9 cellular contexts compared by ENCODE assay signal in the genomic region with DNA sequence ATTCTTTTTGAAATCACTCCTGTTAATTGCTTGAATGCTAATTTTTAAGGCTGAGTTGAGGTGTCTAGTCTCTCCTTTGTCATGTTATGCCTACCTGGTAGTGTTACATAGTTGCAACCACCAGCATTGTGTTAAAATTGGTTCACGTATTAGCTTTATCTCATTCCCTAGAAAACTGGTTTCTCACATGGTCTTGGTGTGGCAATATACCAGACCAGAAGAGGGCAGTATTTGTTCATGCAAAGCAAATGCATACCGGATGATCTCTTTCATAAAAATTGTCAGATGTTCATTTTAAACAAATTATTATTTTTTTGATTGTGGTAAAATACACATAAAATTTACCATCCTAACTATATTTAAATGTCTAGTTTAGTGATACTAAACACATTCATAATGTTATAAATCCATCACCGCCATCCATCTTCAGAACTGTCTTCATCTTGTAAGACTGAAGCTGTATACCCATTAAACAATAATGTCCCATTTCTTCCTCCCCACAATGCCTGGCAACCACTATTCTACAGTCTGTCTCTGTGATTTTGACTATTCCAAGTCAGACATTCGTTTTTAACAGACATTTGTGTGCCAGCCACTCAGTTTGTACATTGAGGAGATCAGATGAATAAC.
DNase-seq lines count a peak whose midpoint lies in the region; ATAC-seq and TF ChIP-seq lines count a peak whose summit lies in the region.
"Had no signal": no experiment of that assay in that cellular context is flagged by ENCODE, and none has a peak within 500 bp of the region (broad histone marks: within the 10 kb centered on the region; RNA-seq: fewer than 3 reads in every experiment).

No MANE protein-coding gene starts in this region.

- H2AFZ ChIP-seq in Loucy (ENCODE audit: low read length) (no peak overlapping the region), trophoblast cell (ENCODE audit: insufficient read depth, low read length, poor library complexity) (no peak overlapping the region)

- H3K4me3 ChIP-seq in Loucy (ENCODE audit: low read length, poor library complexity, severe bottlenecking), result no peak overlapping the region
- no peak overlapping the region for H3K4me3 ChIP-seq in trophoblast cell (ENCODE audit: low read depth, low read length)

- no peaks in the 10 kb centered on the region for H3K79me1 ChIP-seq in trophoblast cell (ENCODE audit: low read length)

- H4K91ac ChIP-seq in trophoblast cell (ENCODE audit: low read depth, low read length), result no peak overlapping the region

- H3K9me2 ChIP-seq in Loucy (replicated peaks; ENCODE audit: low read depth, low read length), result no peaks in the 10 kb centered on the region

- peaks cover 17% of the 10 kb centered on the region; the same call in 1 of the 2 replicates for H3K36me3 ChIP-seq in Loucy (ENCODE audit: insufficient read depth, low read length)
- peaks cover 3 to 4% of the 10 kb centered on the region in 2 experiments for H3K36me3 ChIP-seq in trophoblast cell (ENCODE audit: control insufficient read depth in 1 of 2, insufficient read depth in 2 of 2, low read length in 2 of 2)

- peak; percentile 87 for TF ChIP-seq CTCF in Loucy (conservative IDR thresholded peaks at IDR 0.05; ENCODE audit: low read length)

- H3K9me3 Mint-ChIP-seq in activated CD4-positive, alpha-beta T cell treated with anti-CD3 and anti-CD28 coated beads, Interleukin-2, amount 10 ng/mL, durations not matched to agents 24 days and 14 days, result no peaks in the 10 kb centered on the region
- H3K9me3 Mint-ChIP-seq: central memory CD8-positive, alpha-beta T cell had no signal

- no peak overlapping the region for H3K18ac ChIP-seq in trophoblast cell (ENCODE audit: low read length)

- H3K23ac ChIP-seq in trophoblast cell (ENCODE audit: low read length), result no peak overlapping the region

- H2BK12ac ChIP-seq in trophoblast cell (ENCODE audit: low read length), result no peak overlapping the region

- H2BK5ac ChIP-seq in trophoblast cell (ENCODE audit: low read depth, low read length, poor library complexity), result no peak overlapping the region

- H3K4me2 ChIP-seq in Loucy (ENCODE audit: low read depth, low read length, poor library complexity, severe bottlenecking) (no peak overlapping the region), trophoblast cell (ENCODE audit: low read length) (no peak overlapping the region)

- intact Hi-C loops in activated CD4-positive, alpha-beta T cell treated with anti-CD3 and anti-CD28 coated beads, Interleukin-2, amount 10 ng/mL, durations not matched to agents 24 days and 14 days (cut with micrococcal nuclease), result loop anchor here (1.0 to 10.0 kb wide), 2 partner anchors 91 to 147 kb away; no protein-coding TSS in a partner anchor

- H4K12ac ChIP-seq in trophoblast cell (ENCODE audit: low read depth, low read length), result no peak overlapping the region

- H3K4ac ChIP-seq in trophoblast cell (ENCODE audit: low read depth, low read length), result no peak overlapping the region

- peaks cover 4% of the 10 kb centered on the region for H3K36me3 Mint-ChIP-seq in activated CD4-positive, alpha-beta T cell treated with anti-CD3 and anti-CD28 coated beads, Interleukin-2, amount 10 ng/mL, durations not matched to agents 24 days and 14 days (ENCODE audit: low read depth)

- no peaks in the 10 kb centered on the region for H3K4me1 Mint-ChIP-seq in activated CD4-positive, alpha-beta T cell treated with anti-CD3 and anti-CD28 coated beads, Interleukin-2, amount 10 ng/mL, durations not matched to agents 24 days and 14 days
- H3K4me1 Mint-ChIP-seq: central memory CD8-positive, alpha-beta T cell had no signal

- H4K8ac ChIP-seq in trophoblast cell (ENCODE audit: low read depth, low read length), result no peak overlapping the region

- no peak for ATAC-seq in HG03342 (IDR thresholded peaks at IDR 0.05; ENCODE audit: unreplicated experiment)

- WGBS in trophoblast cell (ENCODE audit: extremely low coverage, insufficient coverage, insufficient read length), result no CpG with 5 or more reads among the region's 4 CpGs

- H4K20me1 ChIP-seq in Loucy (ENCODE audit: insufficient read depth, low read length, poor library complexity, severe bottlenecking), result no peaks in the 10 kb centered on the region

- H3K9me3 ChIP-seq in Loucy (ENCODE audit: insufficient read depth, low read depth, low read length) (no peaks in the 10 kb centered on the region), trophoblast cell (ENCODE audit: insufficient read depth, low read depth, low read length) (no peaks in the 10 kb centered on the region)

- H3K9ac ChIP-seq in Loucy (ENCODE audit: low read depth, low read length, poor library complexity, severe bottlenecking) (no peak overlapping the region), trophoblast cell (ENCODE audit: low read length) (no peak overlapping the region)

- peak; percentile 76 for DNase-seq in activated CD4-positive, alpha-beta T cell treated with anti-CD3 and anti-CD28 coated beads, Interleukin-2, amount 10 ng/mL, durations not matched to agents 24 days and 14 days
- no peak for DNase-seq in activated CD4-positive, alpha-beta T cell treated with anti-CD3 and anti-CD28 coated beads, Interleukin-2, amount 50 U/mL, for 1 hour
- DNase-seq in SK-N-DZ (ENCODE audit: low spot score) (peak; percentile 40), fibroblast of peridontal ligament (ENCODE audit: extremely low read depth) (peak; percentile 77), trophoblast cell (peak; percentile 27 to 90)
- DNase-seq in activated CD4-positive, CD25-positive, alpha-beta regulatory T cell (lab: John Stamatoyannopoulos, UW), result no peak

- H3K27me3 ChIP-seq in Loucy (ENCODE audit: insufficient read depth, low read length, poor library complexity, severe bottlenecking) (no peaks in the 10 kb centered on the region), trophoblast cell (ENCODE audit: insufficient read depth, low read length) (no peaks in the 10 kb centered on the region)

- H3F3A ChIP-seq in Loucy (ENCODE audit: low read depth), result no peaks in the 10 kb centered on the region

- no peaks in the 10 kb centered on the region for H3K27me3 Mint-ChIP-seq in activated CD4-positive, alpha-beta T cell treated with anti-CD3 and anti-CD28 coated beads, Interleukin-2, amount 10 ng/mL, durations not matched to agents 24 days and 14 days
- H3K27me3 Mint-ChIP-seq: central memory CD8-positive, alpha-beta T cell had no signal

- H2AK5ac ChIP-seq in trophoblast cell (ENCODE audit: low read length), result no peak overlapping the region

- H3K79me2 ChIP-seq in Loucy (ENCODE audit: insufficient read depth, low read length) (no peaks in the 10 kb centered on the region), trophoblast cell (ENCODE audit: control insufficient read depth, insufficient read depth, low read length, poor library complexity) (no peaks in the 10 kb centered on the region)

- no peak overlapping the region for H3K27ac ChIP-seq in trophoblast cell (ENCODE audit: low read depth, low read length)

- no peak overlapping the region for H3K27ac Mint-ChIP-seq in activated CD4-positive, alpha-beta T cell treated with anti-CD3 and anti-CD28 coated beads, Interleukin-2, amount 10 ng/mL, durations not matched to agents 24 days and 14 days

- H3K4me1 ChIP-seq in Loucy (ENCODE audit: insufficient read depth, low read length, poor library complexity, severe bottlenecking), result no peaks in the 10 kb centered on the region
- no peaks in the 10 kb centered on the region for H3K4me1 ChIP-seq in trophoblast cell (ENCODE audit: control insufficient read depth in 1 of 2, insufficient read depth in 2 of 2, low read length in 2 of 2)

- no peak overlapping the region for H3K14ac ChIP-seq in trophoblast cell (ENCODE audit: low read length)

- H3K4me3 Mint-ChIP-seq in activated CD4-positive, alpha-beta T cell treated with anti-CD3 and anti-CD28 coated beads, Interleukin-2, amount 10 ng/mL, durations not matched to agents 24 days and 14 days, result no peak overlapping the region
- H3K4me3 Mint-ChIP-seq: central memory CD8-positive, alpha-beta T cell had no signal

- H2BK120ac ChIP-seq in trophoblast cell (ENCODE audit: insufficient read depth, low read length, poor library complexity), result no peak overlapping the region

Comparison
In these comparisons a context has a peak if more than half of its experiments do, and no peak if none do; other contexts are left out.
1. DNase-seq: peak in activated CD4-positive, alpha-beta T cell treated with anti-CD3 and anti-CD28 coated beads, Interleukin-2, amount 10 ng/mL, durations not matched to agents 24 days and 14 days (single experiment), SK-N-DZ (single experiment), fibroblast of peridontal ligament (single experiment) and trophoblast cell (2 of 2); none in activated CD4-positive, alpha-beta T cell treated with anti-CD3 and anti-CD28 coated beads, Interleukin-2, amount 50 U/mL, for 1 hour (single experiment) and activated CD4-positive, CD25-positive, alpha-beta regulatory T cell (0 of 4).